ENCODE assay signal across 2 cellular contexts in genomic region chr20:34350095-34350494, GRCh38.
TF ChIP-seq lines count a peak whose summit lies in the region.

No MANE protein-coding gene starts in this region.

TF ChIP-seq in HepG2, 621 proteins besides CTCF, POLR2A, EP300 and RAD21:
- no peak for TF ChIP-seq TRAFD1 (CRISPR knock-in tag; IDR thresholded peaks at IDR 0.05; ENCODE audit: borderline replicate concordance)
- TF ChIP-seq HOXA9 (CRISPR knock-in tag; IDR thresholded peaks at IDR 0.05; ENCODE audit: borderline replicate concordance) = no peak
- no peak for TF ChIP-seq CEBPB (IDR thresholded peaks at IDR 0.05; ENCODE audit: borderline replicate concordance, low read depth, low read length)
- 0 out of 2 replicates have a peak, but pooled peaks have one; percentile 25 for TF ChIP-seq PBX2 (CRISPR knock-in tag; IDR thresholded peaks at IDR 0.05)
- TF ChIP-seq MBNL3 (CRISPR knock-in tag; conservative IDR thresholded peaks at IDR 0.05) = no peak
- no peak for TF ChIP-seq ZNF614 (CRISPR knock-in tag; IDR thresholded peaks at IDR 0.05; ENCODE audit: borderline replicate concordance)
- peak; percentile 80 for TF ChIP-seq ATF7 (IDR thresholded peaks at IDR 0.05)
- TF ChIP-seq ATF7 (CRISPR knock-in tag; IDR thresholded peaks at IDR 0.05) = no peak

TF ChIP-seq in HEK293T, 16 proteins besides CTCF, POLR2A, EP300 and RAD21:
- TF ChIP-seq L3MBTL2 (conservative IDR thresholded peaks at IDR 0.05) = no peak
- no peak for TF ChIP-seq SUZ12 (IDR thresholded peaks at IDR 0.05)
- no peak for TF ChIP-seq FOXA1 (IDR thresholded peaks at IDR 0.05)
